ENCODE assay signal across 9 cellular contexts in genomic region chr1:207797229-207797973, GRCh38. TPM values are rescaled to one million over a fixed set of nuclear protein-coding genes. Genes with fewer than 3 reads are reported as not detected.
DNase-seq lines count a peak whose midpoint lies in the region; ATAC-seq and TF ChIP-seq lines count a peak whose summit lies in the region.
"Had no signal": no experiment of that assay in that cellular context is flagged by ENCODE, and none has a peak within 500 bp of the region (broad histone marks: within the 10 kb centered on the region; RNA-seq: fewer than 3 reads in every experiment).

No MANE protein-coding gene starts in this region.

- H3K4me3 Mint-ChIP-seq in Caco-2 (ENCODE audit: unreplicated experiment): no peak overlapping the region
- H3K4me3 Mint-ChIP-seq: T-helper 1 cell treated with Interleukin-12 subunit alpha and Interleukin-12 subunit beta and Interleukin-4 antibody, amounts not matched to agents 30 μg/mL and 1 μg/mL, for 36 hours had no signal

- H3K4me1 ChIP-seq in Caco-2: peaks cover 9% of the 10 kb centered on the region; the same call in 1 of the 2 replicates
- no peaks in the 10 kb centered on the region for H3K4me1 ChIP-seq in RWPE2 (ENCODE audit: insufficient read depth, poor library complexity, severe bottlenecking)
- H3K4me1 ChIP-seq in neutrophil (ENCODE audit: control insufficient read depth in 1 of 2, insufficient read depth in 1 of 2, low read depth in 1 of 2, low read length in 1 of 2): no peaks in the 10 kb centered on the region
- H3K4me1 ChIP-seq in suprapubic skin: peaks cover 8% of the 10 kb centered on the region

- TF ChIP-seq CTCF in Caco-2 (IDR thresholded peaks at IDR 0.05; ENCODE audit: insufficient read depth in 1 of 2, low read depth in 1 of 2, low read length in 1 of 2, severe bottlenecking in 1 of 2, unreplicated experiment in 1 of 2) (peak; percentile 65 to 80), RWPE2 (IDR thresholded peaks at IDR 0.05; ENCODE audit: poor library complexity, severe bottlenecking) (peak; percentile 66), fibroblast of villous mesenchyme (IDR thresholded peaks at IDR 0.05; ENCODE audit: insufficient read depth, low read depth, low read length) (peak; percentile 79), neutrophil (IDR thresholded peaks at IDR 0.05) (peak; percentile 84), suprapubic skin (IDR thresholded peaks at IDR 0.05) (peak; percentile 63 to 81)

- H3K27me3 ChIP-seq in Caco-2 (replicated peaks; ENCODE audit: control insufficient read depth, insufficient read depth, low read length) (no peaks in the 10 kb centered on the region), RWPE2 (ENCODE audit: insufficient read depth, poor library complexity, severe bottlenecking) (no peaks in the 10 kb centered on the region), neutrophil (no peaks in the 10 kb centered on the region), suprapubic skin (no peaks in the 10 kb centered on the region)

- no peaks in the 10 kb centered on the region for H3K27me3 Mint-ChIP-seq in Caco-2 (ENCODE audit: insufficient read depth, unreplicated experiment)

- no peak for TF ChIP-seq POLR2A in suprapubic skin (IDR thresholded peaks at IDR 0.05)

- BruUV-seq in Caco-2 (replicated peaks; lab: Mats Ljungman, UMichigan): no TSS peak

- in situ Hi-C loops in KBM-7 (cut with MboI; ENCODE audit: low pct_unique_long_range_greater_than_20kb, low sequenced_read_pairs): no loop called here

- ATAC-seq in GM21526 (IDR thresholded peaks at IDR 0.05; ENCODE audit: low FRiP score, unreplicated experiment): peak; percentile 62
- ATAC-seq in RWPE2 (ENCODE audit: low read depth): peak; percentile 88

- 34% methylated on average over 7 of the region's 7 CpGs for WGBS in suprapubic skin

- H3K27ac Mint-ChIP-seq in Caco-2 (ENCODE audit: unreplicated experiment): no peak overlapping the region

- H3K36me3 ChIP-seq in Caco-2 (ENCODE audit: control insufficient read depth, insufficient read depth, low read length): peaks cover 1% of the 10 kb centered on the region; the same call in 1 of the 2 replicates
- H3K36me3 ChIP-seq in RWPE2 (ENCODE audit: low read depth): 0 out of 2 replicates have a peak, but pooled peaks cover 7% of the 10 kb centered on the region
- peaks cover 72% of the 10 kb centered on the region for H3K36me3 ChIP-seq in neutrophil
- peaks cover 40% of the 10 kb centered on the region for H3K36me3 ChIP-seq in suprapubic skin

- peaks cover 77% of the 10 kb centered on the region for H3K36me3 Mint-ChIP-seq in Caco-2 (ENCODE audit: insufficient read depth, unreplicated experiment)

- CTCF ChIA-PET in Caco-2 (lab: Charles Lee): interaction anchor here (0.7 to 1.9 kb wide), 21 partner anchors 9 to 1730 kb away, joined by 3 to 19 read pairs (median 5); partner anchors contain the start of gene CD46

- no peak for TF ChIP-seq EP300 in suprapubic skin (IDR thresholded peaks at IDR 0.05)

- H3K9me3 ChIP-seq in Caco-2: no peaks in the 10 kb centered on the region
- no peaks in the 10 kb centered on the region for H3K9me3 ChIP-seq in RWPE2 (ENCODE audit: severe bottlenecking)
- H3K9me3 ChIP-seq in neutrophil: no peaks in the 10 kb centered on the region
- no peaks in the 10 kb centered on the region for H3K9me3 ChIP-seq in suprapubic skin

- POLR2A ChIA-PET in Caco-2 (lab: Charles Lee): interaction anchor here (1.0 kb wide), 1 partner anchor 29 kb away, joined by 4 read pairs; no protein-coding TSS in a partner anchor

- H3K4me1 Mint-ChIP-seq in Caco-2 (ENCODE audit: low read depth, unreplicated experiment): peaks cover 17% of the 10 kb centered on the region

- H3K9me3 Mint-ChIP-seq in Caco-2 (ENCODE audit: unreplicated experiment): no peaks in the 10 kb centered on the region
- H3K9me3 Mint-ChIP-seq: T-helper 1 cell treated with Interleukin-12 subunit alpha and Interleukin-12 subunit beta and Interleukin-4 antibody, amounts not matched to agents 30 μg/mL and 1 μg/mL, for 36 hours had no signal

- H3K27ac ChIP-seq in RWPE2 (ENCODE audit: poor library complexity, severe bottlenecking) (no peak overlapping the region), neutrophil (no peak overlapping the region), suprapubic skin (no peak overlapping the region)

- DNase-seq in Caco-2 (peak; percentile 81 to 83), KBM-7 (peak; percentile 77), RWPE2 (ENCODE audit: low spot score) (no peak), fibroblast of villous mesenchyme (ENCODE audit: low read depth) (peak; percentile 83), suprapubic skin (ENCODE audit: low spot score in 2 of 2) (peak; percentile 90 to 91)
- DNase-seq in activated T-helper 1 cell treated with anti-CD3 and anti-CD28 coated beads, Interleukin-2, amount 50 U/mL, for 16 hours (ENCODE audit: low read depth in 1 of 2, low spot score in 1 of 2): peak; percentile 58 to 62

- H3K4me3 ChIP-seq in Caco-2 (ENCODE audit: low read depth, low read length) (no peak overlapping the region), RWPE2 (ENCODE audit: severe bottlenecking) (no peak overlapping the region), fibroblast of villous mesenchyme (ENCODE audit: low read depth, low read length) (no peak overlapping the region), neutrophil (ENCODE audit: low read depth in 1 of 2, low read length in 1 of 2) (no peak overlapping the region), suprapubic skin (no peak overlapping the region)

- intact Hi-C loops in Caco-2 (cut with micrococcal nuclease; ENCODE audit: unreplicated experiment): loop anchor here (1.0 kb wide), 3 partner anchors 45 to 98 kb away; partner anchors contain the start of gene CD46

RNA-seq across cellular contexts. Expression of gene CD46, which starts 45.5 kb away (rescaled TPM):
- total RNA-seq in Caco-2 (2022) (152 and 166 TPM in 2 replicates), fibroblast of villous mesenchyme (107 and 153 TPM in 2 replicates), suprapubic skin (100 to 1,000 TPM in 2 of 4 donors, 10 to 100 TPM in 2; 89.7 to 259 (median 108) TPM)
